Comparison of ENCODE assay signal across 8 cellular contexts in the genomic region with DNA sequence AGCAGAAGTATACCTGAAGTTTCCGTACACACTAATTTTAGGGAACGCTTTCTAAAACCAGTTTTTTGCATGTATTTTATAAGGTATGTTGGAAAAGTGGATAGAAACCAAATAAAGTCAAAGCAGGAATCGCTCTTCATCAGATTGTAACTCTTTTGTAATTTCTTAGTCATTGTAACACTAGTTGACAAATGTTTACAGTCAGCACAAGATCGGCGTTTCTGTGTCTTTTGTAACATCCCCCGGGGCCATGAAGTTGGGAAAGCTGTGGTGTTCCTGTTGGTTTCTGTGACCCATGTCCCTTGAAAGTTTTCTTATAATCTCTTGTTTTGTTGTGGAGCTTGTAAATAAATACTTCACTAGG. TPM values are rescaled to one million over a fixed set of nuclear protein-coding genes. Genes with fewer than 3 reads are reported as not detected.
A peak's percentile ranks its signal among the peaks of the same experiment; 100 is the strongest.
DNase-seq lines count a peak whose midpoint lies in the region; ATAC-seq and TF ChIP-seq lines count a peak whose summit lies in the region.

No MANE protein-coding gene starts in this region.

- H3K9me3 ChIP-seq in gastroesophageal sphincter (no peaks in the 10 kb centered on the region), psoas muscle (no peaks in the 10 kb centered on the region)

- H3K4me3 ChIP-seq in gastroesophageal sphincter, result peak overlapping the region; percentile 82 to 83
- peak overlapping the region; percentile 89 for H3K4me3 ChIP-seq in psoas muscle

- H3K27me3 ChIP-seq in gastroesophageal sphincter (no peaks in the 10 kb centered on the region), psoas muscle (ENCODE audit: insufficient read depth in 3 of 3, low read length in 2 of 3) (no peaks in the 10 kb centered on the region)

- no peak for TF ChIP-seq CTCF in gastroesophageal sphincter (IDR thresholded peaks at IDR 0.05)
- no peak for TF ChIP-seq CTCF in psoas muscle (IDR thresholded peaks at IDR 0.05)

- WGBS in gastroesophageal sphincter (ENCODE audit: low coverage in 1 of 2), 2 donors, result 2 to 3% methylated on average over 6 of the region's 6 CpGs
- WGBS in psoas muscle, 3 donors, result 2 to 7% (median 3%) methylated on average over 6 of the region's 6 CpGs

- H3K36me3 ChIP-seq in gastroesophageal sphincter (no peaks in the 10 kb centered on the region), psoas muscle (ENCODE audit: insufficient read depth in 1 of 2, low read depth in 1 of 2) (no peaks in the 10 kb centered on the region)

- H3K27ac ChIP-seq in gastroesophageal sphincter (peak overlapping the region; percentile 90 to 98 (median 96)), psoas muscle (peak overlapping the region; percentile 82)

- peak; percentile 19 for ATAC-seq in GM21360 (IDR thresholded peaks at IDR 0.05; ENCODE audit: unreplicated experiment)
- ATAC-seq in HG03558 (IDR thresholded peaks at IDR 0.05; ENCODE audit: extremely low read depth, unreplicated experiment), result peak; percentile 9
- peak; percentile 75 for ATAC-seq in gastroesophageal sphincter
- peak in 3 of 4 donors; percentile 13 to 76 (median 42) for ATAC-seq in psoas muscle

- no peak for TF ChIP-seq EP300 in gastroesophageal sphincter (IDR thresholded peaks at IDR 0.05)

- DNase-seq in ELR (ENCODE audit: low read depth), result peak; percentile 80
- DNase-seq in activated T-cell treated with anti-CD3 and anti-CD28 coated beads, Interleukin-2, amount 50 U/mL, for 48 hours, result peak; percentile 24 to 25
- peak; percentile 38 to 71 for DNase-seq in psoas muscle
- DNase-seq in kidney glomerular epithelial cell (lab: John Stamatoyannopoulos, UW), result no peak
- DNase-seq in iPS-NIHi11 (ENCODE audit: low spot score), result no peak

- TF ChIP-seq POLR2A in gastroesophageal sphincter (IDR thresholded peaks at IDR 0.05), result no peak

- intact Hi-C loops in psoas muscle (cut with DNase I), result no loop called here

- H3K4me1 ChIP-seq in gastroesophageal sphincter, result peaks cover 0 to 33% (median 0%) of the 10 kb centered on the region in 3 donors
- no peaks in the 10 kb centered on the region for H3K4me1 ChIP-seq in psoas muscle

RNA-seq across cellular contexts. Expression of a gene that starts 0.5 kb away (rescaled TPM):
- 10 to 100 TPM in 3 of 4 donors, 1 to 10 TPM in 1; 7.8 to 11.5 (median 10.7) TPM for total RNA-seq in gastroesophageal sphincter
- 1 to 10 TPM; 2.6 to 5.2 (median 3.3) TPM for total RNA-seq in psoas muscle
- 1 to 10 TPM; 2.0 to 5.2 (median 3.8) TPM for polyA plus RNA-seq in psoas muscle

RNA-seq across cellular contexts. Expression of a gene that starts 28.3 kb away (rescaled TPM):
- total RNA-seq in gastroesophageal sphincter, result 1 to 10 TPM; 4.3 to 9.5 (median 4.9) TPM
- 1 to 10 TPM in 3 of 4 donors, under 1 TPM in 1; 0.68 to 3.1 (median 1.1) TPM for total RNA-seq in psoas muscle
- 1 to 10 TPM in 1 of 3 donors, under 1 TPM in 2; 0.52 to 1.8 (median 0.64) TPM for polyA plus RNA-seq in psoas muscle

Comparison
In these comparisons a context has a peak if more than half of its experiments do, and no peak if none do; other contexts are left out.
1. DNase-seq: peak in ELR (single experiment), activated T-cell treated with anti-CD3 and anti-CD28 coated beads, Interleukin-2, amount 50 U/mL, for 48 hours (2 of 2) and psoas muscle (2 of 2); none in kidney glomerular epithelial cell (single experiment) and iPS-NIHi11 (single experiment).
2. ATAC-seq: peak in every context shown above with its lines; median percentile 75 in gastroesophageal sphincter; 42 in psoas muscle; 19 in GM21360; 9 in HG03558.